Comparison of ENCODE assay signal across 8 cellular contexts in the genomic region with DNA sequence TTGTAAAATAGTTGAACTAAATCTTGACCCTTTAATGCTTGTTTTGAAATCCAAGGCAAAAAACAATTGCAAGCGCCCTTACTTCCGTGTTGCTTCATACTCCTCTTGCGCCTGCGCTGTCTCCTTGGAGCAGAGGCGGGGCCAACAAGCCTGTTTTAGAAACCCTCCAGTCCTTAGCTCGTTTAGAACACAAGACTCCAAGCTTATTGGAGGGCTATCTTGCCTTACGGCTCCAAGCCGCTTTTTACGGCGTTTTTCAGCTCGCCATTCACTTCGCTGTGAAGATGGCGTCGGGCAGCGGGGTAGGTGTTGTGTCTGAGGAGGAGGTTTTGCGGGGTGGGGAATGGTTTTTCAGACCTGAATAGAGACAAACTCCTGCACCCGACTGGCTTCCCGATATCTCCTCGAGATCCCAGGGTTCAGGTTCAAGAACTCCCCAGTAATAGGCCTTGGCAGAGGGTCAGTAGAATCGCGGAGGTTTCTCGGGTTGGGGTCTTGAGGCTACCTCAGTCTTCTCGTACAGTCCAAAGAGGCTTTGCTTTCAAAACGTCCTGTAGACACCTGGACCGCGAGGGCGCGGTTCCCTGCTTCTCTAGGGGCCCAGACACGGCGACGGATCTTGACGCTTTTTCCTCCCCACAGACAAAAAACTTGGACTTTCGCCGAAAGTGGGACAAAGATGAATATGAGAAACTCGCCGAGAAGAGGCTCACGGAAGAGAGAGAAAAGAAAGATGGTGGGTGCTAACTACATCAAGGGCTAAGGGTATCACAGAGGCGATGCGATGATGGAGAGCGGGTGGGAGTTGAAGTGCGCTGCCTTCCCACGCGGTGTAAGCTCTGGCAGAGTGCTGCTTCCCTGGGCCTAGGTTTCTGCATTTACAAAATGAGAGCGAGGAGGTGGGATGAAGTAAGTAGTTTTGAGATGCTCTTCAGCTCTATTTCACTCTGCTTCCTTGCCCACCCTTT. TPM values are rescaled to one million over a fixed set of nuclear protein-coding genes. Genes with fewer than 3 reads are reported as not detected.
DNase-seq lines count a peak whose midpoint lies in the region; ATAC-seq and TF ChIP-seq lines count a peak whose summit lies in the region.

A gene with protein sequence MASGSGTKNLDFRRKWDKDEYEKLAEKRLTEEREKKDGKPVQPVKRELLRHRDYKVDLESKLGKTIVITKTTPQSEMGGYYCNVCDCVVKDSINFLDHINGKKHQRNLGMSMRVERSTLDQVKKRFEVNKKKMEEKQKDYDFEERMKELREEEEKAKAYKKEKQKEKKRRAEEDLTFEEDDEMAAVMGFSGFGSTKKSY (plus strand): TSS at position 271 of the 968 bp plus-strand sequence. CDS start 14 bp downstream, at position 285.

- H3K36me3 ChIP-seq in fibroblast of lung (ENCODE audit: control insufficient read depth, insufficient read depth, low read length) = peaks cover 21% of the 10 kb centered on the region
- peaks cover 30 to 84% (median 39%) of the 10 kb centered on the region in 3 experiments for H3K36me3 ChIP-seq in naive thymus-derived CD4-positive, alpha-beta T cell (ENCODE audit: control insufficient read depth in 2 of 3, insufficient read depth in 3 of 3, low read length in 3 of 3)

- H3K9me3 ChIP-seq in fibroblast of lung (ENCODE audit: control insufficient read depth, insufficient read depth, low read depth, low read length) = no peaks in the 10 kb centered on the region
- no peaks in the 10 kb centered on the region for H3K9me3 ChIP-seq in naive thymus-derived CD4-positive, alpha-beta T cell (ENCODE audit: control insufficient read depth in 2 of 3, low read length in 3 of 3)

- H3K4me2 ChIP-seq in fibroblast of lung (ENCODE audit: extremely low read depth, insufficient read depth, low read length) = peak within 1 kb of the TSS; percentile 68

- peak within 1 kb of the TSS; percentile 54 for H3K9ac ChIP-seq in fibroblast of lung (ENCODE audit: insufficient read depth, low read length)

- H3K27ac ChIP-seq in RWPE1 (peak within 1 kb of the TSS; percentile 65), fibroblast of lung (ENCODE audit: insufficient read depth, low read length) (peak within 1 kb of the TSS; percentile 62)
- peak within 1 kb of the TSS; percentile 87 for H3K27ac ChIP-seq in naive thymus-derived CD4-positive, alpha-beta T cell (ENCODE audit: low read depth, low read length)

- peaks cover 15% of the 10 kb centered on the region for H3K79me2 ChIP-seq in fibroblast of lung (ENCODE audit: control insufficient read depth, insufficient read depth, low read length)

- H3K27ac Mint-ChIP-seq in activated T-helper 17 cell treated with anti-CD3 and anti-CD28 coated beads, Interleukin-2, amount 50 U/mL, for 72 hours = peak within 1 kb of the TSS; percentile 98
- H3K27ac Mint-ChIP-seq in naive thymus-derived CD4-positive, alpha-beta T cell = peak within 1 kb of the TSS; percentile 90 to 99 (median 97)
- peak within 1 kb of the TSS; percentile 94 for H3K27ac Mint-ChIP-seq in stimulated activated naive B cell treated with anti-CD40 and anti-IgM and Interleukin-4, amounts not matched to agents 10 μg/mL and 1 μg/mL and 100 μg/mL, for 72 hours

- peaks cover 24% of the 10 kb centered on the region for H3K4me1 Mint-ChIP-seq in activated T-helper 17 cell treated with anti-CD3 and anti-CD28 coated beads, Interleukin-2, amount 50 U/mL, for 72 hours
- peaks cover 18 to 35% (median 29%) of the 10 kb centered on the region in 7 donors for H3K4me1 Mint-ChIP-seq in naive thymus-derived CD4-positive, alpha-beta T cell
- H3K4me1 Mint-ChIP-seq in stimulated activated naive B cell treated with anti-CD40 and anti-IgM and Interleukin-4, amounts not matched to agents 10 μg/mL and 1 μg/mL and 100 μg/mL, for 72 hours = peaks cover 15 to 23% of the 10 kb centered on the region in 2 donors

- H3K9me3 Mint-ChIP-seq in activated T-helper 17 cell treated with anti-CD3 and anti-CD28 coated beads, Interleukin-2, amount 50 U/mL, for 72 hours = no peaks in the 10 kb centered on the region
- peaks cover 0 to 5% (median 0%) of the 10 kb centered on the region in 11 donors for H3K9me3 Mint-ChIP-seq in naive thymus-derived CD4-positive, alpha-beta T cell
- H3K9me3 Mint-ChIP-seq in stimulated activated naive B cell treated with anti-CD40 and anti-IgM and Interleukin-4, amounts not matched to agents 10 μg/mL and 1 μg/mL and 100 μg/mL, for 72 hours = no peaks in the 10 kb centered on the region

- no peaks in the 10 kb centered on the region for H4K20me1 ChIP-seq in fibroblast of lung (ENCODE audit: control insufficient read depth, extremely low read depth, insufficient read depth, low read length)

- peak within 1 kb of the TSS; percentile 100 for H3K4me3 Mint-ChIP-seq in activated T-helper 17 cell treated with anti-CD3 and anti-CD28 coated beads, Interleukin-2, amount 50 U/mL, for 72 hours
- peak within 1 kb of the TSS; percentile 93 to 100 (median 98) for H3K4me3 Mint-ChIP-seq in naive thymus-derived CD4-positive, alpha-beta T cell
- H3K4me3 Mint-ChIP-seq in stimulated activated naive B cell treated with anti-CD40 and anti-IgM and Interleukin-4, amounts not matched to agents 10 μg/mL and 1 μg/mL and 100 μg/mL, for 72 hours = peak within 1 kb of the TSS; percentile 96 to 100

- peak; percentile 97 for DNase-seq in Daoy (ENCODE audit: low read depth)
- peak; percentile 90 for DNase-seq in GOT3 (lab: John Stamatoyannopoulos, UW)
- peak; percentile 98 for DNase-seq in LNCaP clone FGC (ENCODE audit: low read depth)
- peak; percentile 98 for DNase-seq in RWPE1 (ENCODE audit: low spot score)
- peak; percentile 99 for DNase-seq in fibroblast of lung (ENCODE audit: low read depth in 2 of 2)
- DNase-seq in naive thymus-derived CD4-positive, alpha-beta T cell = peak; percentile 74 to 97 (median 92)
- DNase-seq in stimulated activated naive B cell treated with anti-CD40 and anti-IgM and Interleukin-4, amounts not matched to agents 10 μg/mL and 1 μg/mL and 100 μg/mL, for 72 hours = peak; percentile 91

- H2AFZ ChIP-seq in fibroblast of lung (ENCODE audit: low read length) = peak within 1 kb of the TSS; percentile 64

- peaks cover 98% of the 10 kb centered on the region for H3K36me3 Mint-ChIP-seq in activated T-helper 17 cell treated with anti-CD3 and anti-CD28 coated beads, Interleukin-2, amount 50 U/mL, for 72 hours (ENCODE audit: low read depth)
- peaks cover 37 to 56% (median 40%) of the 10 kb centered on the region in 5 donors for H3K36me3 Mint-ChIP-seq in naive thymus-derived CD4-positive, alpha-beta T cell
- H3K36me3 Mint-ChIP-seq in stimulated activated naive B cell treated with anti-CD40 and anti-IgM and Interleukin-4, amounts not matched to agents 10 μg/mL and 1 μg/mL and 100 μg/mL, for 72 hours = peaks cover 60 to 78% of the 10 kb centered on the region in 2 donors

- no peaks in the 10 kb centered on the region for H3K27me3 Mint-ChIP-seq in activated T-helper 17 cell treated with anti-CD3 and anti-CD28 coated beads, Interleukin-2, amount 50 U/mL, for 72 hours
- H3K27me3 Mint-ChIP-seq in naive thymus-derived CD4-positive, alpha-beta T cell = no peaks in the 10 kb centered on the region
- H3K27me3 Mint-ChIP-seq in stimulated activated naive B cell treated with anti-CD40 and anti-IgM and Interleukin-4, amounts not matched to agents 10 μg/mL and 1 μg/mL and 100 μg/mL, for 72 hours = no peaks in the 10 kb centered on the region

- TF ChIP-seq CTCF in LNCaP clone FGC (IDR thresholded peaks at IDR 0.05; ENCODE audit: control insufficient read depth, extremely low read depth, insufficient read depth) = no peak
- no peak for TF ChIP-seq CTCF in RWPE1 (conservative IDR thresholded peaks at IDR 0.05; ENCODE audit: low read depth)
- no peak for TF ChIP-seq CTCF in fibroblast of lung (conservative IDR thresholded peaks at IDR 0.05 in 1 of 2, IDR thresholded peaks at IDR 0.05 in 1 of 2; ENCODE audit: low read depth in 1 of 2, low read length in 2 of 2)

- POLR2A ChIA-PET in RWPE1 (lab: Yijun Ruan, JAX; ENCODE audit: low non-redundant PET) = no interaction called here
- POLR2A ChIA-PET in naive thymus-derived CD4-positive, alpha-beta T cell (lab: Charles Lee) = interaction anchor here (0.7 to 6.9 kb wide), 17 partner anchors 7 to 1369 kb away, joined by 3 to 73 read pairs (median 4); a partner anchor contains a TSS

- H3K4me3 ChIP-seq in LNCaP clone FGC (ENCODE audit: low read depth, low read length) (peak within 1 kb of the TSS; percentile 92), fibroblast of lung (replicated peaks in 1 of 4; ENCODE audit: control extremely low read depth in 1 of 4, insufficient read depth in 1 of 4, low read depth in 3 of 4, low read length in 4 of 4) (peak within 1 kb of the TSS; percentile 63 to 99 (median 86))
- peak within 1 kb of the TSS; percentile 78 for H3K4me3 ChIP-seq in naive thymus-derived CD4-positive, alpha-beta T cell (ENCODE audit: low read length)

- ATAC-seq in activated T-helper 17 cell treated with anti-CD3 and anti-CD28 coated beads, Interleukin-2, amount 50 U/mL, for 72 hours (replicated peaks) = peak; percentile 98
- ATAC-seq in naive thymus-derived CD4-positive, alpha-beta T cell = peak; percentile 100
- ATAC-seq in stimulated activated naive B cell treated with anti-CD40 and anti-IgM and Interleukin-4, amounts not matched to agents 10 μg/mL and 1 μg/mL and 100 μg/mL, for 72 hours (replicated peaks) = peak; percentile 98 to 99

- CTCF ChIA-PET in RWPE1 (lab: Yijun Ruan, JAX) = interaction anchor here (0.5 kb wide), 1 partner anchor 340 kb away, joined by 3 read pairs; no protein-coding TSS in a partner anchor
- CTCF ChIA-PET in naive thymus-derived CD4-positive, alpha-beta T cell (lab: Charles Lee) = interaction anchor here (0.6 to 1.1 kb wide), 4 partner anchors 8 to 557 kb away, joined by 3 to 5 read pairs (median 4); no protein-coding TSS in a partner anchor

- intact Hi-C loops in naive thymus-derived CD4-positive, alpha-beta T cell (cut with micrococcal nuclease) = loop anchor here (1.0 to 10.0 kb wide), 14 partner anchors 9 to 864 kb away; a partner anchor contains a TSS

- no peaks in the 10 kb centered on the region for H3K27me3 ChIP-seq in fibroblast of lung (ENCODE audit: control insufficient read depth, insufficient read depth, low read length)
- H3K27me3 ChIP-seq in naive thymus-derived CD4-positive, alpha-beta T cell (ENCODE audit: control insufficient read depth in 2 of 2, insufficient read depth in 2 of 2, low read length in 2 of 2) = no peaks in the 10 kb centered on the region

- H3K4me1 ChIP-seq in fibroblast of lung (ENCODE audit: control insufficient read depth, extremely low read depth, insufficient read depth, low read length) = no peaks in the 10 kb centered on the region
- H3K4me1 ChIP-seq in naive thymus-derived CD4-positive, alpha-beta T cell (ENCODE audit: control insufficient read depth in 2 of 2, insufficient read depth in 2 of 2, low read length in 2 of 2) = peaks cover 4 to 14% of the 10 kb centered on the region in 2 donors

RNA-seq across cellular contexts. Expression of the gene that starts here (rescaled TPM):
- total RNA-seq in Daoy (2014; rRNA removed; shearing (Covaris generic)) = 84.2 and 124 TPM in 2 replicates
- 10 to 100 TPM; 47.5 to 58.0 TPM for total RNA-seq in activated T-helper 17 cell treated with anti-CD3 and anti-CD28 coated beads, Interleukin-2, amount 50 U/mL, for 72 hours
- 69.4 and 77.0 TPM in 2 replicates for total RNA-seq in fibroblast of lung
- 85.5 and 85.6 TPM in 2 replicates for polyA plus RNA-seq in fibroblast of lung
- polyA plus RNA-seq in fibroblast of lung (2012) = 96.6 and 97.6 TPM in 2 replicates
- polyA minus RNA-seq in fibroblast of lung (ENCODE audit: low replicate concordance) = 15.5 and 17.4 TPM in 2 replicates
- total RNA-seq in naive thymus-derived CD4-positive, alpha-beta T cell = 10 to 100 TPM; 37.7 to 63.0 (median 55.1) TPM
- 10 to 100 TPM; 75.1 to 76.4 TPM for polyA plus RNA-seq in naive thymus-derived CD4-positive, alpha-beta T cell

Comparison
In these comparisons a context has a peak if more than half of its experiments do, and no peak if none do; other contexts are left out.
1. Peak in every context shown above with its lines: DNase-seq, ATAC-seq, H3K4me3 ChIP-seq and H3K27ac ChIP-seq.